Comparison of ENCODE assay signal across 12 cellular contexts in genomic region chr22:31279327-31279669, GRCh38. TPM values are rescaled to one million over a fixed set of nuclear protein-coding genes. Genes with fewer than 3 reads are reported as not detected.
DNase-seq lines count a peak whose midpoint lies in the region; ATAC-seq and TF ChIP-seq lines count a peak whose summit lies in the region.
"Had no signal": no experiment of that assay in that cellular context is flagged by ENCODE, and none has a peak within 500 bp of the region (broad histone marks: within the 10 kb centered on the region; RNA-seq: fewer than 3 reads in every experiment).

No MANE protein-coding gene starts in this region.

- H3K36me3 ChIP-seq in mucosa of rectum (ENCODE audit: control insufficient read depth in 2 of 2, insufficient read depth in 2 of 2, low read length in 2 of 2): peaks cover 76 to 83% of the 10 kb centered on the region in 2 donors
- peaks cover 92% of the 10 kb centered on the region for H3K36me3 ChIP-seq in upper lobe of right lung
- H3K36me3 ChIP-seq in PC-3 (ENCODE audit: low read depth, low read length): no peaks in the 10 kb centered on the region

- H3F3A ChIP-seq in PC-3 (ENCODE audit: low read length, unreplicated experiment): no peaks in the 10 kb centered on the region

- H3K79me2 ChIP-seq in PC-3 (ENCODE audit: low read length): no peaks in the 10 kb centered on the region

- no peaks in the 10 kb centered on the region for H4K20me1 ChIP-seq in PC-3 (ENCODE audit: low read length)

- DNase-seq in activated naive CD4-positive, alpha-beta T cell treated with anti-CD3 and anti-CD28 coated beads for 36 hours: no peak
- DNase-seq in activated naive CD4-positive, alpha-beta T cell treated with Interleukin-2 at 50 U/mL for 16 hours: no peak
- DNase-seq in activated naive CD8-positive, alpha-beta T cell treated with anti-CD3 and anti-CD28 coated beads for 36 hours: no peak
- DNase-seq in upper lobe of right lung (no peak), PC-3 (no peak), 8988T (no peak)
- DNase-seq: colonic mucosa, Karpas-422, NCI-H146, NCI-H510A had no signal

- H3K4me2 ChIP-seq in PC-3 (ENCODE audit: low read length): no peak overlapping the region

- H3K27me3 ChIP-seq in mucosa of rectum (ENCODE audit: control insufficient read depth in 2 of 2, insufficient read depth in 2 of 2, low read length in 2 of 2): no peaks in the 10 kb centered on the region
- H3K27me3 ChIP-seq in upper lobe of right lung: no peaks in the 10 kb centered on the region
- H3K27me3 ChIP-seq in PC-3 (ENCODE audit: low read length): no peaks in the 10 kb centered on the region
- H3K27me3 ChIP-seq: colonic mucosa had no signal

- H3K4me3 Mint-ChIP-seq in activated naive CD4-positive, alpha-beta T cell treated with anti-CD3 and anti-CD28 coated beads for 36 hours: no peak overlapping the region
- no peak overlapping the region for H3K4me3 Mint-ChIP-seq in activated naive CD8-positive, alpha-beta T cell treated with anti-CD3 and anti-CD28 coated beads for 36 hours

- BruUV-seq in PC-3 (replicated peaks; lab: Mats Ljungman, UMichigan): no TSS peak

- CTCF ChIA-PET in activated naive CD4-positive, alpha-beta T cell treated with anti-CD3 and anti-CD28 coated beads for 36 hours (lab: Charles Lee): interaction anchor here (0.6 to 1.5 kb wide), 6 partner anchors 11 to 68 kb away, joined by 3 to 7 read pairs (median 4); partner anchors contain the start of gene PIK3IP1
- CTCF ChIA-PET in PC-3 (lab: Charles Lee): no interaction called here

- no peaks in the 10 kb centered on the region for H3K27me3 Mint-ChIP-seq in activated naive CD4-positive, alpha-beta T cell treated with anti-CD3 and anti-CD28 coated beads for 36 hours (ENCODE audit: low read depth)
- no peaks in the 10 kb centered on the region for H3K27me3 Mint-ChIP-seq in activated naive CD8-positive, alpha-beta T cell treated with anti-CD3 and anti-CD28 coated beads for 36 hours

- peaks cover 88% of the 10 kb centered on the region for H3K4me1 Mint-ChIP-seq in activated naive CD4-positive, alpha-beta T cell treated with anti-CD3 and anti-CD28 coated beads for 36 hours (ENCODE audit: low read depth)
- H3K4me1 Mint-ChIP-seq in activated naive CD8-positive, alpha-beta T cell treated with anti-CD3 and anti-CD28 coated beads for 36 hours: peaks cover 75% of the 10 kb centered on the region

- H3K9me3 Mint-ChIP-seq in activated naive CD4-positive, alpha-beta T cell treated with anti-CD3 and anti-CD28 coated beads for 36 hours: no peaks in the 10 kb centered on the region
- H3K9me3 Mint-ChIP-seq in activated naive CD8-positive, alpha-beta T cell treated with anti-CD3 and anti-CD28 coated beads for 36 hours: no peaks in the 10 kb centered on the region

- POLR2A ChIA-PET in PC-3 (lab: Charles Lee; ENCODE audit: unreplicated experiment): no interaction called here

- no peaks in the 10 kb centered on the region for H3K9me2 ChIP-seq in PC-3 (replicated peaks; ENCODE audit: low read length)

- H3K4me1 ChIP-seq in mucosa of rectum (ENCODE audit: control insufficient read depth in 2 of 2, insufficient read depth in 2 of 2, low read length in 2 of 2) (peaks cover 0 to 8% of the 10 kb centered on the region in 2 donors), upper lobe of right lung (peaks cover 5% of the 10 kb centered on the region), PC-3 (ENCODE audit: insufficient read depth, low read length) (0 out of 2 replicates have a peak, but pooled peaks cover 3% of the 10 kb centered on the region)
- H3K4me1 ChIP-seq: colonic mucosa had no signal

- no peak overlapping the region for H2AFZ ChIP-seq in PC-3 (ENCODE audit: low read length)

- H3K4me3 ChIP-seq in mucosa of rectum (ENCODE audit: low read length in 2 of 2) (no peak overlapping the region), upper lobe of right lung (no peak overlapping the region), PC-3 (ENCODE audit: low read length) (no peak overlapping the region)
- H3K4me3 ChIP-seq: colonic mucosa had no signal

- H3K27ac Mint-ChIP-seq in activated naive CD4-positive, alpha-beta T cell treated with anti-CD3 and anti-CD28 coated beads for 36 hours: peak overlapping the region; percentile 94
- peak overlapping the region; percentile 82 for H3K27ac Mint-ChIP-seq in activated naive CD8-positive, alpha-beta T cell treated with anti-CD3 and anti-CD28 coated beads for 36 hours

- H3K9ac ChIP-seq in mucosa of rectum (ENCODE audit: low read depth in 1 of 2, low read length in 2 of 2): no peak overlapping the region
- H3K9ac ChIP-seq in PC-3 (ENCODE audit: low read length): no peak overlapping the region

- H3K27ac ChIP-seq in mucosa of rectum (ENCODE audit: low read depth in 2 of 2, low read length in 2 of 2) (peak overlapping the region; percentile 59 to 71), upper lobe of right lung (peak overlapping the region; percentile 42), PC-3 (ENCODE audit: low read length) (no peak overlapping the region)

- peaks cover 53% of the 10 kb centered on the region for H3K36me3 Mint-ChIP-seq in activated naive CD4-positive, alpha-beta T cell treated with anti-CD3 and anti-CD28 coated beads for 36 hours (ENCODE audit: low read depth)
- H3K36me3 Mint-ChIP-seq in activated naive CD8-positive, alpha-beta T cell treated with anti-CD3 and anti-CD28 coated beads for 36 hours: peaks cover 51% of the 10 kb centered on the region

- TF ChIP-seq CTCF in upper lobe of right lung (IDR thresholded peaks at IDR 0.05) (no peak), PC-3 (conservative IDR thresholded peaks at IDR 0.05; ENCODE audit: low read depth, low read length) (no peak)

- H3K9me3 ChIP-seq in mucosa of rectum (ENCODE audit: control insufficient read depth in 2 of 2, low read length in 2 of 2) (no peaks in the 10 kb centered on the region), upper lobe of right lung (no peaks in the 10 kb centered on the region), PC-3 (ENCODE audit: low read length) (no peaks in the 10 kb centered on the region)
- H3K9me3 ChIP-seq: colonic mucosa had no signal

- no peak for ATAC-seq in upper lobe of right lung
- ATAC-seq in PC-3: no peak
- no peak for ATAC-seq in HG02973 (IDR thresholded peaks at IDR 0.05; ENCODE audit: unreplicated experiment)

- intact Hi-C loops in activated naive CD4-positive, alpha-beta T cell treated with anti-CD3 and anti-CD28 coated beads for 36 hours (cut with micrococcal nuclease): loop anchor here (1.0 to 10.0 kb wide), 4 partner anchors 11 to 334 kb away; partner anchors contain the start of gene LIMK2
- intact Hi-C loops in upper lobe of right lung (cut with DNase I): no loop called here
- intact Hi-C loops in PC-3 (cut with micrococcal nuclease): loop anchor here (10.0 kb wide), 1 partner anchor 64 kb away; the partner anchor contains the start of gene LIMK2

RNA-seq across cellular contexts. Expression of gene PIK3IP1, which starts 13.0 kb away (rescaled TPM):
- total RNA-seq in activated naive CD4-positive, alpha-beta T cell treated with anti-CD3 and anti-CD28 coated beads for 36 hours: 10 to 100 TPM; 27.4 to 28.6 TPM
- total RNA-seq in activated naive CD8-positive, alpha-beta T cell treated with anti-CD3 and anti-CD28 coated beads for 36 hours: 10 to 100 TPM; 10.7 to 11.3 TPM
- total RNA-seq in upper lobe of right lung: 56.4 TPM
- total RNA-seq in PC-3 (2014; rRNA removed): 1.5 and 1.9 TPM in 2 replicates
